In the genomic region with DNA sequence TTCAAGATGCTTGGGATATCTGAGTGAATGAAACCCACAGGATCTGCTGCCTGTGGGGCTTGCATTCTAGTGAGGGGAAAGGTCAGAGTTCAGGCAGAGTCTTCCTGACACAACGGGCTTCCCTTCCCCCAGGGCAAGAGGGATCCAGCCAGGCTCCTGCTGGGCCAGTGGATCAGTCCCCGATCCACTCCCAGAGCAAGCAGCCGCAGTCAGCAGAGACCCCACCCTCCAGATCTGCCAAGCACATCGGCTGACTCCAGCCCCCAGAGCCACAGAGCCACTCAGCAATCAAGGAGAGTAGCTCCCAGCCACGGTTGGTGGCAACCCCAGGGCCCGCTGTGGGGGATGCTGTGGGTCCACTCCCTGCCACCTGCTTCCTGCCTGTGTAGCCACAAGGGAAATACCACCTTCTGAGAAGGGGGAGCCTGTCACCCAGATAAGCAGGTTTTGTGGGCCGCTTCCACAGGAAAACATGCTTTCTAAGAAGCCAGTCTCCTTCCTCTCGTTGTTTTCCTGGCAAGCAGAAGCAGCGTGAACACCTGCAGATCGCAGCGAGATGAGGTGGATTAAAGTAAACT, we compare ENCODE assay signal across 9 cellular contexts. TPM values are rescaled to one million over a fixed set of nuclear protein-coding genes. Genes with fewer than 3 reads are reported as not detected.
DNase-seq lines count a peak whose midpoint lies in the region; ATAC-seq, FAIRE-seq and TF ChIP-seq lines count a peak whose summit lies in the region.
"Had no signal": no experiment of that assay in that cellular context is flagged by ENCODE, and none has a peak within 500 bp of the region (broad histone marks: within the 10 kb centered on the region; RNA-seq: fewer than 3 reads in every experiment).

No MANE protein-coding gene starts in this region.

- no peaks in the 10 kb centered on the region for H3K4me1 ChIP-seq in small intestine (ENCODE audit: control insufficient read depth in 2 of 2, insufficient read depth in 1 of 2, low read depth in 1 of 2, low read length in 1 of 2)

- H3K36me3 Mint-ChIP-seq in immature natural killer cell (no peaks in the 10 kb centered on the region), Calu3 (ENCODE audit: insufficient read depth, unreplicated experiment) (no peaks in the 10 kb centered on the region)

- no peak overlapping the region for H3K27ac Mint-ChIP-seq in immature natural killer cell
- no peak overlapping the region for H3K27ac Mint-ChIP-seq in Calu3 (ENCODE audit: unreplicated experiment)

- no peak overlapping the region for H3K27ac ChIP-seq in small intestine (ENCODE audit: low read depth in 1 of 2, low read length in 1 of 2)
- H3K27ac ChIP-seq: C4-2B had no signal

- H3K9me3 ChIP-seq in small intestine (ENCODE audit: control insufficient read depth, low read depth) = no peaks in the 10 kb centered on the region

- H3K4me3 Mint-ChIP-seq in immature natural killer cell (peak overlapping the region; percentile 52 to 82 (median 67)), Calu3 (ENCODE audit: low read depth, unreplicated experiment) (no peak overlapping the region)

- ATAC-seq in HG03342 (IDR thresholded peaks at IDR 0.05; ENCODE audit: unreplicated experiment) = peak; percentile 37

- H3K27me3 Mint-ChIP-seq in immature natural killer cell (ENCODE audit: low read depth in 3 of 3) (peaks cover 4 to 18% (median 5%) of the 10 kb centered on the region in 3 donors), Calu3 (ENCODE audit: unreplicated experiment) (no peaks in the 10 kb centered on the region)

- H3K9me3 Mint-ChIP-seq in immature natural killer cell = peaks cover 0 to 3% (median 0%) of the 10 kb centered on the region in 6 donors
- H3K9me3 Mint-ChIP-seq in Calu3 (ENCODE audit: low read depth, unreplicated experiment) = no peaks in the 10 kb centered on the region

- CTCF ChIA-PET in Calu3 (lab: Charles Lee) = no interaction called here

- BruUV-seq in Calu3 (replicated peaks; lab: Mats Ljungman, UMichigan) = no TSS peak

- no peak for TF ChIP-seq CTCF in Calu3 (IDR thresholded peaks at IDR 0.05; ENCODE audit: unreplicated experiment)

- peaks cover under 1 to 33% of the 10 kb centered on the region in 2 donors for H3K4me1 Mint-ChIP-seq in immature natural killer cell
- H3K4me1 Mint-ChIP-seq in Calu3 (ENCODE audit: low read depth, unreplicated experiment) = peaks cover 8% of the 10 kb centered on the region

- 42 to 54% (median 48%) methylated on average over 11 of the region's 11 CpGs for WGBS in small intestine, 3 donors

- DNase-seq in stimulated activated CD4-positive, alpha-beta T cell treated with anti-CD3 and anti-CD28 coated beads, Interleukin-1b, Interleukin-23, amount 100 ng/mL, for 48 hours = peak; percentile 41
- DNase-seq in stimulated activated CD4-positive, alpha-beta T cell treated with anti-CD3 and anti-CD28 coated beads, Interleukin-2, amount 100 ng/mL, for 48 hours = no peak
- DNase-seq in UCSD-AML1 (lab: John Stamatoyannopoulos, UW; ENCODE audit: unreplicated experiment) = peak; percentile 92
- peak; percentile 53 to 58 (median 57) for DNase-seq in immature natural killer cell
- no peak for DNase-seq in Calu3
- DNase-seq in small intestine = no peak
- DNase-seq in Ammon's horn (ENCODE audit: low spot score) = no peak

- H3K4me3 ChIP-seq in small intestine (ENCODE audit: low read depth in 1 of 2, low read length in 2 of 2) = no peak overlapping the region

- intact Hi-C loops in Calu3 (cut with micrococcal nuclease; ENCODE audit: unreplicated experiment) = loop anchor here (5.0 kb wide), 1 partner anchor 39 kb away; no protein-coding TSS in a partner anchor

- H3K27me3 ChIP-seq in small intestine (ENCODE audit: control insufficient read depth in 2 of 2, insufficient read depth in 2 of 2, low read length in 2 of 2) = no peaks in the 10 kb centered on the region

- no peak for FAIRE-seq in small intestine (lab: Jason Lieb, UNC)

- no peaks in the 10 kb centered on the region for H3K36me3 ChIP-seq in small intestine (ENCODE audit: control insufficient read depth in 2 of 2, insufficient read depth in 2 of 2, low read length in 2 of 2)

RNA-seq across cellular contexts. Expression of gene CPN2, which starts 44.9 kb away (rescaled TPM):
- polyA plus RNA-seq in immature natural killer cell (not detected), small intestine (not detected)
- total RNA-seq in Calu3 (2022) = not detected in 2 replicates

Comparison
In these comparisons a context has a peak if more than half of its experiments do, and no peak if none do; other contexts are left out.
1. DNase-seq: peak in stimulated activated CD4-positive, alpha-beta T cell treated with anti-CD3 and anti-CD28 coated beads, Interleukin-1b, Interleukin-23, amount 100 ng/mL, for 48 hours (single experiment), UCSD-AML1 (single experiment) and immature natural killer cell (3 of 3); none in stimulated activated CD4-positive, alpha-beta T cell treated with anti-CD3 and anti-CD28 coated beads, Interleukin-2, amount 100 ng/mL, for 48 hours (0 of 2), Calu3 (single experiment), small intestine (single experiment) and Ammon's horn (single experiment).